Comparison of ENCODE assay signal across 24 cellular contexts in the genomic region with DNA sequence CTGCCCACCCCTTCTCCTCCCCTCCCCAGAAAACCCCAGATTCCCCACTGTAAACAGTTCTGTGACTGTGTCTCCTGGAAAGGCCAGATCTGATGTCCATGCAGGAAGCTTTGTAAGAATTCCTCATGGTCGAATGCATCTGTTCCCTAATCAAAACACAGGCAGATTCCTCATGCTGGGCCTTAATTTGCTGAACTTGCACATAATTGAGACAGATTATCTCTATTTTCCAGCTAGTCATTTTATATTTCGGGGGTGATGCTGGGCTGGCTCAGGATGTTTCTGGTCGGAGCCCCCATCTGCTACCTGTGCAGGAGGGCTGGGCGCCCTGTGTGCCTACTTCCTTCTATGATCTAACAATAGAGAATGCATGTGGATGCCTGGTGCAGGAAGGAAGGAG.
DNase-seq lines count a peak whose midpoint lies in the region; ATAC-seq, FAIRE-seq and TF ChIP-seq lines count a peak whose summit lies in the region.
"Had no signal": no experiment of that assay in that cellular context is flagged by ENCODE, and none has a peak within 500 bp of the region (broad histone marks: within the 10 kb centered on the region; RNA-seq: fewer than 3 reads in every experiment).

No MANE protein-coding gene starts in this region.

- no peak overlapping the region for H2AK5ac ChIP-seq in IMR-90 (ENCODE audit: low read depth, low read length)

- no peak overlapping the region for H2BK120ac ChIP-seq in IMR-90 (ENCODE audit: low read depth, low read length)

- H3K27me3 ChIP-seq in IMR-90 (ENCODE audit: control insufficient read depth, insufficient read depth, low read length) (no peaks in the 10 kb centered on the region), parathyroid adenoma (ENCODE audit: control insufficient read depth, insufficient read depth, low read length) (peaks cover 4% of the 10 kb centered on the region)
- H3K27me3 ChIP-seq: BLaER1 treated with 17β-estradiol and CSF1 and Interleukin-3, amounts not matched to agents 10 nM and 100 nM had no signal

- TF ChIP-seq CTCF in A549 (IDR thresholded peaks at IDR 0.05): no peak
- no peak for TF ChIP-seq CTCF in IMR-90 (conservative IDR thresholded peaks at IDR 0.05; ENCODE audit: low read depth, low read length)
- TF ChIP-seq CTCF in parathyroid adenoma (IDR thresholded peaks at IDR 0.05): no peak

- H3K27ac ChIP-seq in A549: no peak overlapping the region
- no peak overlapping the region for H3K27ac ChIP-seq in IMR-90 (ENCODE audit: insufficient read depth, low read length)
- peak overlapping the region; percentile 12 for H3K27ac ChIP-seq in parathyroid adenoma
- H3K27ac ChIP-seq: BLaER1 treated with 17β-estradiol and CSF1 and Interleukin-3, amounts not matched to agents 10 nM and 100 nM; C4-2B had no signal

- 3% methylated on average over 4 of the region's 4 CpGs for WGBS in A549 (ENCODE audit: missing lambda C conversion rate)
- WGBS in IMR-90 (ENCODE audit: extremely low coverage in 2 of 2, insufficient read length in 1 of 2), 2 experiments: 0% methylated on average over 1 of the region's 4 CpGs; no CpG with 5 or more reads in 1 of the 2 experiments

- BruUV-seq in IMR-90 (replicated peaks; lab: Mats Ljungman, UMichigan): no TSS peak

- H3K4me2 ChIP-seq in A549: no peak overlapping the region
- H3K4me2 ChIP-seq in IMR-90 (ENCODE audit: low read depth, low read length): no peak overlapping the region
- H3K4me2 ChIP-seq in parathyroid adenoma (ENCODE audit: low read length): no peak overlapping the region
- H3K4me2 ChIP-seq: BLaER1 treated with 17β-estradiol and CSF1 and Interleukin-3, amounts not matched to agents 10 nM and 100 nM had no signal

- no peak overlapping the region for H4K91ac ChIP-seq in IMR-90 (ENCODE audit: insufficient read depth, low read depth, low read length)

- H3K14ac ChIP-seq in IMR-90 (replicated peaks; ENCODE audit: low read depth, low read length): no peak overlapping the region

- no peak overlapping the region for H3K23ac ChIP-seq in IMR-90 (ENCODE audit: low read depth, low read length)

- no peak for TF ChIP-seq POLR2A in A549 (IDR thresholded peaks at IDR 0.05; ENCODE audit: low read length)
- no peak for TF ChIP-seq POLR2A in IMR-90 (IDR thresholded peaks at IDR 0.05; ENCODE audit: low read depth, low read length)

- H3K36me3 ChIP-seq in IMR-90 (ENCODE audit: control insufficient read depth, insufficient read depth, low read length) (no peaks in the 10 kb centered on the region), parathyroid adenoma (ENCODE audit: control insufficient read depth, insufficient read depth, low read length) (no peaks in the 10 kb centered on the region)
- H3K36me3 ChIP-seq: BLaER1 treated with 17β-estradiol and CSF1 and Interleukin-3, amounts not matched to agents 10 nM and 100 nM had no signal

- no peak overlapping the region for H3K4me3 ChIP-seq in A549
- no peak overlapping the region for H3K4me3 ChIP-seq in IMR-90 (ENCODE audit: insufficient read depth, low read depth, low read length)
- no peak overlapping the region for H3K4me3 ChIP-seq in parathyroid adenoma (ENCODE audit: low read depth, low read length)
- H3K4me3 ChIP-seq: BLaER1 treated with 17β-estradiol and CSF1 and Interleukin-3, amounts not matched to agents 10 nM and 100 nM had no signal

- H3K4me1 ChIP-seq in A549: no peaks in the 10 kb centered on the region
- H3K4me1 ChIP-seq in IMR-90 (ENCODE audit: control insufficient read depth, insufficient read depth, low read length): no peaks in the 10 kb centered on the region
- peaks cover 6% of the 10 kb centered on the region for H3K4me1 ChIP-seq in parathyroid adenoma

- no peak overlapping the region for H4K8ac ChIP-seq in IMR-90 (ENCODE audit: low read depth in 2 of 2, low read length in 2 of 2)

- no peak overlapping the region for H2BK20ac ChIP-seq in IMR-90 (ENCODE audit: low read depth, low read length)

- H3K9ac ChIP-seq in IMR-90 (ENCODE audit: low read depth, low read length) (no peak overlapping the region), parathyroid adenoma (no peak overlapping the region)
- H3K9ac ChIP-seq: BLaER1 treated with 17β-estradiol and CSF1 and Interleukin-3, amounts not matched to agents 10 nM and 100 nM had no signal

- POLR2A ChIA-PET in A549 (lab: Yijun Ruan, JAX) (no interaction called here), IMR-90 (lab: Charles Lee; ENCODE audit: unreplicated experiment) (no interaction called here)

- DNase-seq in A549 (ENCODE audit: low read depth in 1 of 2, low spot score in 1 of 2): no peak
- DNase-seq in IMR-90: no peak
- peak; percentile 28 for DNase-seq in left kidney (ENCODE audit: low read depth, low spot score)
- no peak for DNase-seq in HPDE6-E6E7 (ENCODE audit: extremely low spot score)
- no peak for DNase-seq in inferior parietal cortex (ENCODE audit: extremely low spot score)
- DNase-seq: 8988T; AML-193; CD4-positive, alpha-beta T cell; CD8-positive, alpha-beta T cell; COR-L47; DMS 273 treated with DMSO at 0.1 percent for 48 hours; DMS153; DMS53; DMS79; DND-41; GF-D8 had no signal

- no peaks in the 10 kb centered on the region for H3K9me1 ChIP-seq in IMR-90 (ENCODE audit: insufficient read depth, low read length)

- dilution Hi-C loops in IMR-90 (cut with HindIII; ENCODE audit: low sequenced_read_pairs, unreplicated experiment): no loop called here

- H2AFZ ChIP-seq in IMR-90 (replicated peaks; ENCODE audit: low read length, poor library complexity) (no peak overlapping the region), parathyroid adenoma (peak overlapping the region; percentile 36)

- TF ChIP-seq EP300 in A549 (IDR thresholded peaks at IDR 0.05): no peak

- no peak overlapping the region for H4K5ac ChIP-seq in IMR-90 (ENCODE audit: low read depth, low read length)

- H3K9me3 ChIP-seq in A549 (peaks cover 22% of the 10 kb centered on the region), IMR-90 (ENCODE audit: control insufficient read depth, insufficient read depth, low read length) (peaks cover 14% of the 10 kb centered on the region), parathyroid adenoma (ENCODE audit: control insufficient read depth, low read length) (no peaks in the 10 kb centered on the region)

- CTCF ChIA-PET in A549 (lab: Yijun Ruan, JAX) (interaction anchor here (1.4 kb wide), 1 partner anchor 22 kb away, joined by 3 read pairs; no protein-coding TSS in a partner anchor), IMR-90 (lab: Yijun Ruan, JAX) (no interaction called here)

- H2AK9ac ChIP-seq in IMR-90 (replicated peaks; ENCODE audit: low read depth, low read length, poor library complexity): no peak overlapping the region

- TF ChIP-seq RAD21 in A549 (conservative IDR thresholded peaks at IDR 0.05 in 1 of 2, IDR thresholded peaks at IDR 0.05 in 1 of 2): no peak
- no peak for TF ChIP-seq RAD21 in IMR-90 (IDR thresholded peaks at IDR 0.05; ENCODE audit: low read length)

- no peaks in the 10 kb centered on the region for H3K79me2 ChIP-seq in parathyroid adenoma

- no peak overlapping the region for H2BK15ac ChIP-seq in IMR-90 (ENCODE audit: low read depth, low read length)

- no peak overlapping the region for H3K56ac ChIP-seq in IMR-90 (ENCODE audit: extremely low read depth, insufficient read depth, low read length)

- H3K4ac ChIP-seq in IMR-90 (ENCODE audit: low read depth, low read length): no peak overlapping the region

- H2BK5ac ChIP-seq in IMR-90 (ENCODE audit: low read depth, low read length, poor library complexity, severe bottlenecking): no peak overlapping the region

- ATAC-seq in A549 (no peak), IMR-90 (ENCODE audit: low read depth) (no peak), HG03469 (IDR thresholded peaks at IDR 0.05; ENCODE audit: unreplicated experiment) (no peak)
- ATAC-seq: CD8-positive, alpha-beta T cell had no signal

- in situ Hi-C loops in IMR-90 (cut with MboI; ENCODE audit: low sequenced_read_pairs): no loop called here

- FAIRE-seq in A549 (lab: Jason Lieb, UNC): no peak
- FAIRE-seq: A204.1, G401.6, GM12891, GM19239 had no signal

- intact Hi-C loops in IMR-90 (cut with micrococcal nuclease): no loop called here

- H3K18ac ChIP-seq in IMR-90 (ENCODE audit: low read depth, low read length): no peak overlapping the region

- no peaks in the 10 kb centered on the region for H3K79me1 ChIP-seq in IMR-90 (ENCODE audit: low read depth in 1 of 2, low read length in 2 of 2)

- H4K20me1 ChIP-seq in IMR-90 (ENCODE audit: insufficient read depth, low read length): no peaks in the 10 kb centered on the region
- H4K20me1 ChIP-seq: BLaER1 treated with 17β-estradiol and CSF1 and Interleukin-3, amounts not matched to agents 10 nM and 100 nM had no signal

TF ChIP-seq in A549, 52 proteins besides CTCF, POLR2A, EP300 and RAD21:
- peak; percentile 79 for TF ChIP-seq MAFK (IDR thresholded peaks at IDR 0.05; ENCODE audit: partially characterized antibody)
- no peak for TF ChIP-seq JUNB (IDR thresholded peaks at IDR 0.05)
TF ChIP-seq in A549: peak in this region for 1.

TF ChIP-seq in IMR-90, 13 proteins besides CTCF, POLR2A, EP300 and RAD21:
- TF ChIP-seq MAFK (IDR thresholded peaks at IDR 0.05; ENCODE audit: low read depth, low read length) (0 out of 2 replicates have a peak, but pooled peaks have one; percentile 30), MXI1 (IDR thresholded peaks at IDR 0.05; ENCODE audit: borderline replicate concordance, low read depth, low read length) (no peak)
